Comparison of ENCODE assay signal across 3 cellular contexts in the genomic region with DNA sequence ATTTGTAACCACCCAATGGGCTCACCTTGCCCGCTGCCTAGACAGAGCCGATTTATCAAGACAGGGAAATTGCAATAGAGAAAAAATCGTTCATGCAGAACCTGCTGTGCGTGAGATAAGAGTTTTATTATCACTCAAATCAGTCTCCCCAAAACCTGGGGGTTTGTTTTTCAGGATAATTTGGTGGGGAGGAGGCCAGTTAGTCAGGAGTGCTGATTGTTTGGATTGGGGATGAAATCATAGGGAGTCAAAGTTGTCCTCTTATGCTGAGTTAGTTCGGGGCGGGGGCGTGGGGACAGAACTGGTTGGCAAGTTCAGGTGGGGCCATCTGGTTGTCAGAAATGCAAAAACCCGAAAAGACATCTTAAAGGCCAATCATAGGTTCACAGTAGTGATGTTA.
TF ChIP-seq lines count a peak whose summit lies in the region.

No MANE protein-coding gene starts in this region.

TF ChIP-seq in GM23338, 12 proteins besides CTCF, POLR2A, EP300 and RAD21:
- TF ChIP-seq, protein P1, sequence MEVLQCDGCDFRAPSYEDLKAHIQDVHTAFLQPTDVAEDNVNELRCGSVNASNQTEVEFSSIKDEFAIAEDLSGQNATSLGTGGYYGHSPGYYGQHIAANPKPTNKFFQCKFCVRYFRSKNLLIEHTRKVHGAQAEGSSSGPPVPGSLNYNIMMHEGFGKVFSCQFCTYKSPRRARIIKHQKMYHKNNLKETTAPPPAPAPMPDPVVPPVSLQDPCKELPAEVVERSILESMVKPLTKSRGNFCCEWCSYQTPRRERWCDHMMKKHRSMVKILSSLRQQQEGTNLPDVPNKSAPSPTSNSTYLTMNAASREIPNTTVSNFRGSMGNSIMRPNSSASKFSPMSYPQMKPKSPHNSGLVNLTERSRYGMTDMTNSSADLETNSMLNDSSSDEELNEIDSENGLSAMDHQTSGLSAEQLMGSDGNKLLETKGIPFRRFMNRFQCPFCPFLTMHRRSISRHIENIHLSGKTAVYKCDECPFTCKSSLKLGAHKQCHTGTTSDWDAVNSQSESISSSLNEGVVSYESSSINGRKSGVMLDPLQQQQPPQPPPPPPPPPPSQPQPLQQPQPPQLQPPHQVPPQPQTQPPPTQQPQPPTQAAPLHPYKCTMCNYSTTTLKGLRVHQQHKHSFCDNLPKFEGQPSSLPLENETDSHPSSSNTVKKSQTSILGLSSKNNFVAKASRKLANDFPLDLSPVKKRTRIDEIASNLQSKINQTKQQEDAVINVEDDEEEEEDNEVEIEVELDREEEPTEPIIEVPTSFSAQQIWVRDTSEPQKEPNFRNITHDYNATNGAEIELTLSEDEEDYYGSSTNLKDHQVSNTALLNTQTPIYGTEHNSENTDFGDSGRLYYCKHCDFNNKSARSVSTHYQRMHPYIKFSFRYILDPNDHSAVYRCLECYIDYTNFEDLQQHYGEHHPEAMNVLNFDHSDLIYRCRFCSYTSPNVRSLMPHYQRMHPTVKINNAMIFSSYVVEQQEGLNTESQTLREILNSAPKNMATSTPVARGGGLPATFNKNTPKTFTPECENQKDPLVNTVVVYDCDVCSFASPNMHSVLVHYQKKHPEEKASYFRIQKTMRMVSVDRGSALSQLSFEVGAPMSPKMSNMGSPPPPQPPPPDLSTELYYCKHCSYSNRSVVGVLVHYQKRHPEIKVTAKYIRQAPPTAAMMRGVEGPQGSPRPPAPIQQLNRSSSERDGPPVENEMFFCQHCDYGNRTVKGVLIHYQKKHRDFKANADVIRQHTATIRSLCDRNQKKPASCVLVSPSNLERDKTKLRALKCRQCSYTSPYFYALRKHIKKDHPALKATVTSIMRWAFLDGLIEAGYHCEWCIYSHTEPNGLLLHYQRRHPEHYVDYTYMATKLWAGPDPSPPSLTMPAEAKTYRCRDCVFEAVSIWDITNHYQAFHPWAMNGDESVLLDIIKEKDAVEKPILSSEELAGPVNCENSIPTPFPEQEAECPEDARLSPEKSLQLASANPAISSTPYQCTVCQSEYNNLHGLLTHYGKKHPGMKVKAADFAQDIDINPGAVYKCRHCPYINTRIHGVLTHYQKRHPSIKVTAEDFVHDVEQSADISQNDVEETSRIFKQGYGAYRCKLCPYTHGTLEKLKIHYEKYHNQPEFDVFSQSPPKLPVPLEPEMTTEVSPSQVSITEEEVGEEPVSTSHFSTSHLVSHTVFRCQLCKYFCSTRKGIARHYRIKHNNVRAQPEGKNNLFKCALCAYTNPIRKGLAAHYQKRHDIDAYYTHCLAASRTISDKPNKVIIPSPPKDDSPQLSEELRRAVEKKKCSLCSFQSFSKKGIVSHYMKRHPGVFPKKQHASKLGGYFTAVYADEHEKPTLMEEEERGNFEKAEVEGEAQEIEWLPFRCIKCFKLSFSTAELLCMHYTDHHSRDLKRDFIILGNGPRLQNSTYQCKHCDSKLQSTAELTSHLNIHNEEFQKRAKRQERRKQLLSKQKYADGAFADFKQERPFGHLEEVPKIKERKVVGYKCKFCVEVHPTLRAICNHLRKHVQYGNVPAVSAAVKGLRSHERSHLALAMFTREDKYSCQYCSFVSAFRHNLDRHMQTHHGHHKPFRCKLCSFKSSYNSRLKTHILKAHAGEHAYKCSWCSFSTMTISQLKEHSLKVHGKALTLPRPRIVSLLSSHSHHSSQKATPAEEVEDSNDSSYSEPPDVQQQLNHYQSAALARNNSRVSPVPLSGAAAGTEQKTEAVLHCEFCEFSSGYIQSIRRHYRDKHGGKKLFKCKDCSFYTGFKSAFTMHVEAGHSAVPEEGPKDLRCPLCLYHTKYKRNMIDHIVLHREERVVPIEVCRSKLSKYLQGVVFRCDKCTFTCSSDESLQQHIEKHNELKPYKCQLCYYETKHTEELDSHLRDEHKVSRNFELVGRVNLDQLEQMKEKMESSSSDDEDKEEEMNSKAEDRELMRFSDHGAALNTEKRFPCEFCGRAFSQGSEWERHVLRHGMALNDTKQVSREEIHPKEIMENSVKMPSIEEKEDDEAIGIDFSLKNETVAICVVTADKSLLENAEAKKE (CRISPR knock-in tag; IDR thresholded peaks at IDR 0.05), result no peak
- TF ChIP-seq ZNF114 (CRISPR knock-in tag; IDR thresholded peaks at IDR 0.05) (no peak), EZH2phosphoT487 (IDR thresholded peaks at IDR 0.05; ENCODE audit: unreplicated experiment) (no peak), POLR2AphosphoS5 (IDR thresholded peaks at IDR 0.05; ENCODE audit: low read depth) (no peak), JUNB (IDR thresholded peaks at IDR 0.05; ENCODE audit: unreplicated experiment) (no peak), CREB1 (CRISPR knock-in tag; IDR thresholded peaks at IDR 0.05; ENCODE audit: low read depth) (no peak), ZNF331 (CRISPR knock-in tag; IDR thresholded peaks at IDR 0.05; ENCODE audit: low read depth) (no peak), STAT1 (IDR thresholded peaks at IDR 0.05; ENCODE audit: unreplicated experiment) (no peak)

TF ChIP-seq in K562, 482 proteins besides CTCF, POLR2A, EP300 and RAD21 (continued from another document):
- no peak for TF ChIP-seq NRF1 (conservative IDR thresholded peaks at IDR 0.05 in 1 of 2, IDR thresholded peaks at IDR 0.05 in 1 of 2)
- TF ChIP-seq KDM4B (IDR thresholded peaks at IDR 0.05; ENCODE audit: borderline replicate concordance in 2 of 2, low read depth in 1 of 2), result no peak
- TF ChIP-seq, protein P2, sequence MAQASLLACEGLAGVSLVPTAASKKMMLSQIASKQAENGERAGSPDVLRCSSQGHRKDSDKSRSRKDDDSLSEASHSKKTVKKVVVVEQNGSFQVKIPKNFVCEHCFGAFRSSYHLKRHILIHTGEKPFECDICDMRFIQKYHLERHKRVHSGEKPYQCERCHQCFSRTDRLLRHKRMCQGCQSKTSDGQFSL (CRISPR knock-in tag; IDR thresholded peaks at IDR 0.05), result no peak
- TF ChIP-seq, protein P2 (tag; IDR thresholded peaks at IDR 0.05), result no peak
- TF ChIP-seq ARID1B (IDR thresholded peaks at IDR 0.05), result 0 out of 2 replicates have a peak, but pooled peaks have one; percentile 28
- 0 out of 4 replicates have a peak, but pooled peaks of 1 of the 2 experiments have one; percentile 25 for TF ChIP-seq RCOR1 (IDR thresholded peaks at IDR 0.05; ENCODE audit: borderline replicate concordance in 1 of 2, low read depth in 2 of 2, low read length in 2 of 2)
- TF ChIP-seq CBFA2T3 (IDR thresholded peaks at IDR 0.05), result peak; percentile 47; the same call in 1 of the 2 replicates

TF ChIP-seq in GM12891, 5 proteins besides CTCF, POLR2A, EP300 and RAD21 (continued from another document):
- TF ChIP-seq POU2F2 (IDR thresholded peaks at IDR 0.05; ENCODE audit: low read depth, low read length), result no peak
- TF ChIP-seq POLR2AphosphoS5 (IDR thresholded peaks at IDR 0.05; ENCODE audit: low read depth, low read length), result no peak
- no peak for TF ChIP-seq SPI1 (IDR thresholded peaks at IDR 0.05; ENCODE audit: low read depth, low read length)
- no peak for TF ChIP-seq TAF1 (IDR thresholded peaks at IDR 0.05; ENCODE audit: low read depth, low read length)
